8 cellular contexts compared by ENCODE assay signal in the genomic region with DNA sequence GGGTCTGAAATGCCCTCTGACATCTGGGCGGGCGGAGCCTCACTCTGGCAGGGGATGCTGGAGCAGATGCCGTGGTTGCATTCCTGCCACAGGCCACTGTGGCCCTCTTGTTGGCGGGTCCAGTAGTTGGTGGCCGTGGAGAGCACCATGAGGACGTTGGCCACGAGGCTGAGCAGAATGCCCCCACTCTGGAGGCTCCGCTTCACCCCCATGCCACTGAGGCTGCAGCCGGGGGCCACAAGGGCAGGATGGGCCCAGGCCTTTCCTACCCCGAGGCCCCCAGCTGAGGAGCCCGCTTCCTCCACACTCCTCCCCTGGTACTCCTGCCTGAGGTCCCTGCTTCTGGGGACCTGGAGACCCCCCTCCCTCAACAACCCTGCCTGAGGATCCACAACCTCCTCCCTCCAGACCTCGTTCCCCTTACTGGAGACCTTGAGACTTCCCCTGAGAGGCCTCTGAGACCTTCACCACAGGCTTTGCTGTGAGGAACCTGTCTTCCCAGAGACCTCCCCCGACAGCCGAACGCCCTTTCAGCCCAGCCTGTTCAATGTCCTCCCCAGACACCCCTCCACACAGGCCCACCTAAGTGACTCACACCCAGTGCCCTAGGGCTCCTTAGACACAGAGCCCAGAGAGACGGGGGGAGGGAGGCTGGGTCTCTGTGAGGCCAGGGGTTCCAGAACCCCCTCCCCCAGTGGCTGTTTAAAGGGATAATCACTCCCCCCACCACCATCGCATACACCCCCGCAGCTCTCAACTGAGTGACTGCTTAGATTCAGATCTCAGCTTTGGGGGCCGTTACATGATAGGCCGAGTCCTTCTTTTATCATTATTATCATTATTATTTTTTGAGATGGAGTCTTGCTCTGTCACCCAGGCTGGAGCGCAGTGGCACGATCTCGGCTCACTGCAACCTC. TPM values are rescaled to one million over a fixed set of nuclear protein-coding genes. Genes with fewer than 3 reads are reported as not detected.
DNase-seq lines count a peak whose midpoint lies in the region; ATAC-seq and TF ChIP-seq lines count a peak whose summit lies in the region.

A gene with protein sequence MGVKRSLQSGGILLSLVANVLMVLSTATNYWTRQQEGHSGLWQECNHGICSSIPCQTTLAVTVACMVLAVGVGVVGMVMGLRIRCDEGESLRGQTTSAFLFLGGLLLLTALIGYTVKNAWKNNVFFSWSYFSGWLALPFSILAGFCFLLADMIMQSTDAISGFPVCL (minus strand): TSS at position 638 of the 917 bp plus-strand sequence. CDS start 426 bp downstream, at position 212.

- H3K9me3 Mint-ChIP-seq in T-helper 2 cell treated with Interferon-gamma antibody and Interleukin-4, amounts not matched to agents 5 μg/mL and 100 μg/mL, for 36 hours, result no peaks in the 10 kb centered on the region

- TF ChIP-seq CTCF in neutrophil (IDR thresholded peaks at IDR 0.05), result no peak

- H3K4me3 ChIP-seq in H7 (ENCODE audit: insufficient read depth, low read depth, low read length) (peak within 1 kb of the TSS; percentile 90), neutrophil (ENCODE audit: low read depth in 1 of 2, low read length in 1 of 2) (peak within 1 kb of the TSS; percentile 90 to 96)

- no peaks in the 10 kb centered on the region for H3K9me3 ChIP-seq in neutrophil

- peaks cover 68% of the 10 kb centered on the region for H3K4me1 Mint-ChIP-seq in T-helper 2 cell treated with Interferon-gamma antibody and Interleukin-4, amounts not matched to agents 5 μg/mL and 100 μg/mL, for 36 hours (ENCODE audit: low read depth)

- no peaks in the 10 kb centered on the region for H3K27me3 Mint-ChIP-seq in T-helper 2 cell treated with Interferon-gamma antibody and Interleukin-4, amounts not matched to agents 5 μg/mL and 100 μg/mL, for 36 hours (ENCODE audit: low read depth)

- H3K27ac Mint-ChIP-seq in T-helper 2 cell treated with Interferon-gamma antibody and Interleukin-4, amounts not matched to agents 5 μg/mL and 100 μg/mL, for 36 hours, result peak within 1 kb of the TSS; percentile 96

- no peaks in the 10 kb centered on the region for H3K36me3 ChIP-seq in H7 (replicated peaks; ENCODE audit: control insufficient read depth, insufficient read depth, low read length)
- H3K36me3 ChIP-seq in neutrophil, result no peaks in the 10 kb centered on the region

- peak within 1 kb of the TSS; percentile 74 for H3K27ac ChIP-seq in epithelial cell of prostate
- peak within 1 kb of the TSS; percentile 86 for H3K27ac ChIP-seq in neutrophil

- H3K27me3 ChIP-seq in H7 (ENCODE audit: control insufficient read depth, insufficient read depth, low read length), result no peaks in the 10 kb centered on the region; the same call in 1 of the 2 replicates
- no peaks in the 10 kb centered on the region for H3K27me3 ChIP-seq in neutrophil

- peaks cover 73 to 82% of the 10 kb centered on the region in 2 experiments for H3K4me1 ChIP-seq in neutrophil (ENCODE audit: control insufficient read depth in 1 of 2, insufficient read depth in 1 of 2, low read depth in 1 of 2, low read length in 1 of 2)

- H3K36me3 Mint-ChIP-seq in T-helper 2 cell treated with Interferon-gamma antibody and Interleukin-4, amounts not matched to agents 5 μg/mL and 100 μg/mL, for 36 hours (ENCODE audit: low read depth), result peaks cover 16% of the 10 kb centered on the region

- ATAC-seq in GM19023 (IDR thresholded peaks at IDR 0.05; ENCODE audit: unreplicated experiment) (no peak), HG02840 (IDR thresholded peaks at IDR 0.05; ENCODE audit: low FRiP score, unreplicated experiment) (no peak)

- H3K4me3 Mint-ChIP-seq in T-helper 2 cell treated with Interferon-gamma antibody and Interleukin-4, amounts not matched to agents 5 μg/mL and 100 μg/mL, for 36 hours, result peak within 1 kb of the TSS; percentile 100

- DNase-seq in H7, result no peak
- DNase-seq in T-helper 2 cell treated with Interferon-gamma antibody and Interleukin-4, amounts not matched to agents 5 μg/mL and 100 μg/mL, for 36 hours (ENCODE audit: low spot score), result no peak
- DNase-seq in epithelial cell of prostate (ENCODE audit: low read depth, low spot score), result no peak
- DNase-seq in effector CD4-positive, alpha-beta T cell, result no peak
- no peak for DNase-seq in H4 (ENCODE audit: low spot score)

RNA-seq across cellular contexts. Expression of the gene that starts here (rescaled TPM):
- total RNA-seq in H7 (2014; rRNA removed; shearing (Covaris generic)), result 0.89 and 1.2 TPM in 2 replicates
- total RNA-seq in H4 (2014; rRNA removed; shearing (Covaris generic)), result 0.97 TPM in 1 of 2 replicates, not detected in the other
